9 cellular contexts compared by ENCODE assay signal in genomic region chr17:59623151-59623550, GRCh38. TPM values are rescaled to one million over a fixed set of nuclear protein-coding genes. Genes with fewer than 3 reads are reported as not detected.
DNase-seq lines count a peak whose midpoint lies in the region; ATAC-seq, FAIRE-seq and TF ChIP-seq lines count a peak whose summit lies in the region.
"Had no signal": no experiment of that assay in that cellular context is flagged by ENCODE, and none has a peak within 500 bp of the region (broad histone marks: within the 10 kb centered on the region; RNA-seq: fewer than 3 reads in every experiment).

No MANE protein-coding gene starts in this region.

- H3K27ac ChIP-seq in heart right ventricle (peak overlapping the region in 3 of 10 donors; percentile 39 to 99 (median 96)), kidney (ENCODE audit: low read depth in 2 of 2, low read length in 2 of 2) (peak overlapping the region in 1 of 2 donors; percentile 0), thyroid gland (peak overlapping the region in 2 of 3 donors; percentile 41 to 99), esophagus squamous epithelium (peak overlapping the region in 1 of 4 donors; percentile 21)

- H3K36me3 Mint-ChIP-seq in activated T-helper 17 cell treated with anti-CD3 and anti-CD28 coated beads, Interleukin-2, amount 50 U/mL, for 72 hours (ENCODE audit: low read depth), result peaks cover 75% of the 10 kb centered on the region

- no peaks in the 10 kb centered on the region for H3K27me3 Mint-ChIP-seq in activated T-helper 17 cell treated with anti-CD3 and anti-CD28 coated beads, Interleukin-2, amount 50 U/mL, for 72 hours

- H3K4me3 ChIP-seq in heart right ventricle (peak overlapping the region in 6 of 10 donors; percentile 0 to 85 (median 18)), kidney (ENCODE audit: low read length in 2 of 2) (peak overlapping the region; percentile 1 to 36), thyroid gland (replicated peaks in 1 of 3) (no peak overlapping the region), esophagus squamous epithelium (peak overlapping the region in 1 of 4 donors; percentile 92)

- H3K9me3 Mint-ChIP-seq in activated T-helper 17 cell treated with anti-CD3 and anti-CD28 coated beads, Interleukin-2, amount 50 U/mL, for 72 hours, result no peaks in the 10 kb centered on the region

- FAIRE-seq in kidney (lab: Jason Lieb, UNC), result no peak

- H3K9ac ChIP-seq in kidney (ENCODE audit: low read length in 2 of 2), result no peak overlapping the region

- DNase-seq in heart right ventricle (no peak), left ventricle myocardium superior (no peak), kidney (no peak), thyroid gland (no peak), NOMO-1 treated with DMSO at 0.1 percent for 48 hours (lab: John Stamatoyannopoulos, UW; ENCODE audit: unreplicated experiment) (no peak), esophagus squamous epithelium (lab: John Stamatoyannopoulos, UW) (no peak)
- DNase-seq: COR-L47 had no signal

- H3K4me3 Mint-ChIP-seq in activated T-helper 17 cell treated with anti-CD3 and anti-CD28 coated beads, Interleukin-2, amount 50 U/mL, for 72 hours, result peak overlapping the region; percentile 99

- no peaks in the 10 kb centered on the region for H3K27me3 ChIP-seq in heart right ventricle
- no peaks in the 10 kb centered on the region for H3K27me3 ChIP-seq in thyroid gland
- no peaks in the 10 kb centered on the region for H3K27me3 ChIP-seq in esophagus squamous epithelium

- H3K9me3 ChIP-seq in heart right ventricle, result no peaks in the 10 kb centered on the region
- no peaks in the 10 kb centered on the region for H3K9me3 ChIP-seq in kidney (ENCODE audit: control insufficient read depth in 1 of 2, low read length in 2 of 2)
- no peaks in the 10 kb centered on the region for H3K9me3 ChIP-seq in thyroid gland
- no peaks in the 10 kb centered on the region for H3K9me3 ChIP-seq in esophagus squamous epithelium

- intact Hi-C loops in heart right ventricle (cut with DNase I) (loop anchor here in 1 of 10 donors (5.0 kb wide), 1 partner anchor 84 kb away; the partner anchor contains the start of genes PTRH2 and VMP1), left ventricle myocardium superior (cut with micrococcal nuclease) (no loop called here), kidney (cut with DNase I) (no loop called here), thyroid gland (cut with DNase I) (loop anchor here (10.0 kb wide), 1 partner anchor 82 kb away; the partner anchor contains the start of genes PTRH2 and VMP1), esophagus squamous epithelium (cut with DNase I) (no loop called here)

- H3K36me3 ChIP-seq in heart right ventricle, result no peaks in the 10 kb centered on the region
- no peaks in the 10 kb centered on the region for H3K36me3 ChIP-seq in kidney (ENCODE audit: control insufficient read depth in 1 of 2, insufficient read depth in 2 of 2, low read length in 2 of 2)
- H3K36me3 ChIP-seq in thyroid gland, result no peaks in the 10 kb centered on the region
- H3K36me3 ChIP-seq in esophagus squamous epithelium, result no peaks in the 10 kb centered on the region

- 39 to 48% methylated on average over 2 of the region's 2 CpGs for WGBS in heart right ventricle, 2 donors
- WGBS in thyroid gland, 2 donors, result 72 to 88% methylated on average over 2 of the region's 2 CpGs
- WGBS in esophagus squamous epithelium, 2 donors, result 27 to 74% methylated on average over 2 of the region's 2 CpGs

- TF ChIP-seq POLR2A in thyroid gland (IDR thresholded peaks at IDR 0.05) (no peak), esophagus squamous epithelium (IDR thresholded peaks at IDR 0.05) (no peak)

- H3K27ac Mint-ChIP-seq in activated T-helper 17 cell treated with anti-CD3 and anti-CD28 coated beads, Interleukin-2, amount 50 U/mL, for 72 hours, result peak overlapping the region; percentile 14

- H3K4me1 Mint-ChIP-seq in activated T-helper 17 cell treated with anti-CD3 and anti-CD28 coated beads, Interleukin-2, amount 50 U/mL, for 72 hours, result peaks cover 34% of the 10 kb centered on the region

- H3K4me1 ChIP-seq in heart right ventricle (peaks cover 9 to 80% (median 69%) of the 10 kb centered on the region in 9 donors), kidney (ENCODE audit: control insufficient read depth in 1 of 2, insufficient read depth in 1 of 2, low read depth in 1 of 2, low read length in 2 of 2) (peaks cover 25 to 48% of the 10 kb centered on the region in 2 donors), thyroid gland (peaks cover 51 to 58% of the 10 kb centered on the region in 2 donors), esophagus squamous epithelium (peaks cover 26 to 80% (median 39%) of the 10 kb centered on the region in 3 donors)

- TF ChIP-seq CTCF in heart right ventricle (IDR thresholded peaks at IDR 0.05), result no peak
- TF ChIP-seq CTCF in kidney (IDR thresholded peaks at IDR 0.05; ENCODE audit: borderline replicate concordance, extremely low read depth, insufficient read depth), result no peak
- TF ChIP-seq CTCF in thyroid gland (IDR thresholded peaks at IDR 0.05), result no peak
- no peak for TF ChIP-seq CTCF in esophagus squamous epithelium (IDR thresholded peaks at IDR 0.05)

- ATAC-seq in heart right ventricle (no peak), left ventricle myocardium superior (no peak), GM19023 (IDR thresholded peaks at IDR 0.05; ENCODE audit: unreplicated experiment) (no peak)
- no peak for ATAC-seq in activated T-helper 17 cell treated with anti-CD3 and anti-CD28 coated beads, Interleukin-2, amount 50 U/mL, for 72 hours (replicated peaks)

RNA-seq across cellular contexts. Expression of gene CLTC, which starts 3.5 kb away (rescaled TPM):
- 100 to 1,000 TPM; 138 to 196 (median 173) TPM for total RNA-seq in heart right ventricle
- polyA plus RNA-seq in heart right ventricle, result 100 to 1,000 TPM in 1 of 2 donors, 10 to 100 TPM in 1; 42.5 to 140 TPM
- total RNA-seq in left ventricle myocardium superior, result 143 TPM
- 100 to 1,000 TPM; 162 to 200 TPM for total RNA-seq in activated T-helper 17 cell treated with anti-CD3 and anti-CD28 coated beads, Interleukin-2, amount 50 U/mL, for 72 hours
- total RNA-seq in kidney, result 259 TPM
- polyA plus RNA-seq in kidney (ENCODE audit: insufficient read depth, low read depth, low replicate concordance), result 213 TPM
- 100 to 1,000 TPM; 250 to 474 (median 364) TPM for total RNA-seq in thyroid gland
- total RNA-seq in esophagus squamous epithelium, result 100 to 1,000 TPM; 135 to 236 (median 201) TPM

RNA-seq across cellular contexts. Expression of gene DHX40, which starts 57.7 kb away (rescaled TPM):
- total RNA-seq in heart right ventricle (10 to 100 TPM; 14.2 to 22.9 (median 20.7) TPM), left ventricle myocardium superior (20.9 TPM), kidney (41.4 TPM), thyroid gland (10 to 100 TPM; 47.8 to 65.4 (median 59.7) TPM), esophagus squamous epithelium (10 to 100 TPM; 10.5 to 42.0 (median 25.0) TPM)
- polyA plus RNA-seq in heart right ventricle (10 to 100 TPM in 1 of 2 donors, 1 to 10 TPM in 1; 6.9 to 10.0 TPM), kidney (ENCODE audit: insufficient read depth, low read depth, low replicate concordance) (23.8 TPM)
- 10 to 100 TPM; 23.0 to 44.8 TPM for total RNA-seq in activated T-helper 17 cell treated with anti-CD3 and anti-CD28 coated beads, Interleukin-2, amount 50 U/mL, for 72 hours

Comparison
In these comparisons a context has a peak if more than half of its experiments do, and no peak if none do; other contexts are left out.
1. H3K4me3 ChIP-seq: peak in heart right ventricle (6 of 10) and kidney (2 of 2); none in thyroid gland (0 of 3).